8 cellular contexts compared by ENCODE assay signal in genomic region chr3:16264174-16264707, GRCh38. TPM values are rescaled to one million over a fixed set of nuclear protein-coding genes. Genes with fewer than 3 reads are reported as not detected.
DNase-seq lines count a peak whose midpoint lies in the region; ATAC-seq and TF ChIP-seq lines count a peak whose summit lies in the region.

No MANE protein-coding gene starts in this region.

- peak overlapping the region; percentile 98 for H2AK9ac ChIP-seq in IMR-90 (replicated peaks; ENCODE audit: low read depth, low read length, poor library complexity)

- BruUV-seq in IMR-90 (replicated peaks; lab: Mats Ljungman, UMichigan) = no TSS peak

- H3K79me1 ChIP-seq in IMR-90 (ENCODE audit: low read depth in 1 of 2, low read length in 2 of 2) = peaks cover 41 to 49% of the 10 kb centered on the region in 2 experiments

- H3K27me3 Mint-ChIP-seq in naive B cell = no peaks in the 10 kb centered on the region

- H3K4ac ChIP-seq in IMR-90 (ENCODE audit: low read depth, low read length) = peak overlapping the region; percentile 92

- CTCF ChIA-PET in IMR-90 (lab: Yijun Ruan, JAX) = no interaction called here

- H3K9me1 ChIP-seq in IMR-90 (ENCODE audit: insufficient read depth, low read length) = peaks cover 3% of the 10 kb centered on the region; the same call in 1 of the 2 replicates

- H4K20me1 ChIP-seq in IMR-90 (ENCODE audit: insufficient read depth, low read length) = no peaks in the 10 kb centered on the region

- WGBS in IMR-90 (ENCODE audit: extremely low coverage in 2 of 2, insufficient read length in 1 of 2), 2 experiments = 0% methylated on average over 5 of the region's 21 CpGs; no CpG with 5 or more reads in 1 of the 2 experiments

- H3K9me3 ChIP-seq in IMR-90 (ENCODE audit: control insufficient read depth, insufficient read depth, low read length) = no peaks in the 10 kb centered on the region

- ATAC-seq in IMR-90 (ENCODE audit: low read depth) (no peak; the same call in 1 of the 2 replicates), naive B cell (ENCODE audit: low read depth in 2 of 2) (peak in 1 of 2 donors; percentile 1), GM18520 (IDR thresholded peaks at IDR 0.05; ENCODE audit: unreplicated experiment) (no peak)

- no peaks in the 10 kb centered on the region for H3K9me3 Mint-ChIP-seq in naive B cell

- TF ChIP-seq CTCF in IMR-90 (conservative IDR thresholded peaks at IDR 0.05; ENCODE audit: low read depth, low read length) (no peak), cardiac fibroblast (IDR thresholded peaks at IDR 0.05; ENCODE audit: low read depth, low read length) (no peak)

- POLR2A ChIA-PET in IMR-90 (lab: Charles Lee; ENCODE audit: unreplicated experiment) = interaction anchor here (0.5 to 0.6 kb wide), 2 partner anchors 263 to 382 kb away, joined by 3 read pairs; no protein-coding TSS in a partner anchor

- H3K4me2 ChIP-seq in IMR-90 (ENCODE audit: low read depth, low read length) = peak overlapping the region; percentile 99

- H3K23ac ChIP-seq in IMR-90 (ENCODE audit: low read depth, low read length) = peak overlapping the region; percentile 94

- H3K4me1 Mint-ChIP-seq in naive B cell = peaks cover 12 to 35% (median 14%) of the 10 kb centered on the region in 3 donors

- in situ Hi-C loops in IMR-90 (cut with MboI; ENCODE audit: low sequenced_read_pairs) = no loop called here

- no peak overlapping the region for H3K18ac ChIP-seq in IMR-90 (ENCODE audit: low read depth, low read length)

- peak overlapping the region; percentile 67; the same call in 1 of the 3 replicates for H2BK15ac ChIP-seq in IMR-90 (ENCODE audit: low read depth, low read length)

- peak overlapping the region; percentile 78 for H4K91ac ChIP-seq in IMR-90 (ENCODE audit: insufficient read depth, low read depth, low read length)

- DNase-seq in NCI-H524 (lab: John Stamatoyannopoulos, UW) (peak; percentile 17 to 44), NCI-H524 treated with DMSO at 0.1 percent for 48 hours (lab: John Stamatoyannopoulos, UW) (no peak), IMR-90 (no peak), cardiac fibroblast (ENCODE audit: low read depth in 2 of 2) (peak in 1 of 2 donors; percentile 15), naive B cell (no peak), NCI-H510A treated with DMSO at 0.1 percent for 48 hours (lab: John Stamatoyannopoulos, UW) (no peak), amniotic stem cell (lab: John Stamatoyannopoulos, UW) (no peak)

- peak overlapping the region; percentile 74 for H2AK5ac ChIP-seq in IMR-90 (ENCODE audit: low read depth, low read length)

- H3K27ac ChIP-seq in IMR-90 (ENCODE audit: insufficient read depth, low read length) = peak overlapping the region; percentile 72

- TF ChIP-seq RAD21 in IMR-90 (IDR thresholded peaks at IDR 0.05; ENCODE audit: low read length) = no peak

- H4K5ac ChIP-seq in IMR-90 (ENCODE audit: low read depth, low read length) = peak overlapping the region; percentile 27

- H4K8ac ChIP-seq in IMR-90 (ENCODE audit: low read depth in 2 of 2, low read length in 2 of 2) = peak overlapping the region; percentile 71 to 99

- peaks cover 1% of the 10 kb centered on the region for H3K36me3 ChIP-seq in IMR-90 (ENCODE audit: control insufficient read depth, insufficient read depth, low read length)

- peak overlapping the region; percentile 83 to 100 (median 96) for H3K4me3 Mint-ChIP-seq in naive B cell

- H3K14ac ChIP-seq in IMR-90 (replicated peaks; ENCODE audit: low read depth, low read length) = peak overlapping the region; percentile 92

- TF ChIP-seq POLR2A in IMR-90 (IDR thresholded peaks at IDR 0.05; ENCODE audit: low read depth, low read length) = peak; percentile 88

- no peaks in the 10 kb centered on the region for H3K4me1 ChIP-seq in IMR-90 (ENCODE audit: control insufficient read depth, insufficient read depth, low read length)

- H3K36me3 Mint-ChIP-seq in naive B cell = peaks cover 7 to 8% of the 10 kb centered on the region in 2 donors

- H2BK120ac ChIP-seq in IMR-90 (ENCODE audit: low read depth, low read length) = peak overlapping the region; percentile 83; the same call in 1 of the 2 replicates

- no peaks in the 10 kb centered on the region for H3K27me3 ChIP-seq in IMR-90 (ENCODE audit: control insufficient read depth, insufficient read depth, low read length)

- peak overlapping the region; percentile 36; the same call in 1 of the 2 replicates for H2BK20ac ChIP-seq in IMR-90 (ENCODE audit: low read depth, low read length)

- H2AFZ ChIP-seq in IMR-90 (replicated peaks; ENCODE audit: low read length, poor library complexity) = peak overlapping the region; percentile 98

- peak overlapping the region; percentile 74; the same call in 1 of the 2 replicates for H3K56ac ChIP-seq in IMR-90 (ENCODE audit: extremely low read depth, insufficient read depth, low read length)

- intact Hi-C loops in IMR-90 (cut with micrococcal nuclease) = no loop called here

- H3K4me3 ChIP-seq in IMR-90 (ENCODE audit: insufficient read depth, low read depth, low read length) (peak overlapping the region; percentile 78), cardiac fibroblast (replicated peaks in 1 of 2; ENCODE audit: low read depth in 2 of 2, low read length in 2 of 2) (peak overlapping the region; percentile 85 to 89)

- peak overlapping the region; percentile 98 to 100 (median 100) for H3K27ac Mint-ChIP-seq in naive B cell

- H3K9ac ChIP-seq in IMR-90 (ENCODE audit: low read depth, low read length) = peak overlapping the region; percentile 78

- dilution Hi-C loops in IMR-90 (cut with HindIII; ENCODE audit: low sequenced_read_pairs, unreplicated experiment) = no loop called here

- H2BK5ac ChIP-seq in IMR-90 (ENCODE audit: low read depth, low read length, poor library complexity, severe bottlenecking) = peak overlapping the region; percentile 62

TF ChIP-seq in IMR-90, 13 proteins besides CTCF, POLR2A, EP300 and RAD21:
- TF ChIP-seq CEBPB (IDR thresholded peaks at IDR 0.05; ENCODE audit: low read depth, low read length) (no peak), MAZ (IDR thresholded peaks at IDR 0.05; ENCODE audit: borderline replicate concordance, low read depth, low read length) (no peak), RCOR1 (IDR thresholded peaks at IDR 0.05; ENCODE audit: insufficient replicate concordance, low read length) (no peak), MXI1 (IDR thresholded peaks at IDR 0.05; ENCODE audit: borderline replicate concordance, low read depth, low read length) (no peak), RFX5 (IDR thresholded peaks at IDR 0.05; ENCODE audit: low read depth, low read length) (no peak), SMC3 (IDR thresholded peaks at IDR 0.05; ENCODE audit: low read depth, low read length) (no peak; the same call in 1 of the 2 replicates), CHD1 (IDR thresholded peaks at IDR 0.05; ENCODE audit: low read depth, low read length) (0 out of 2 replicates have a peak, but pooled peaks have one; percentile 24)
- TF ChIP-seq, protein P1, sequence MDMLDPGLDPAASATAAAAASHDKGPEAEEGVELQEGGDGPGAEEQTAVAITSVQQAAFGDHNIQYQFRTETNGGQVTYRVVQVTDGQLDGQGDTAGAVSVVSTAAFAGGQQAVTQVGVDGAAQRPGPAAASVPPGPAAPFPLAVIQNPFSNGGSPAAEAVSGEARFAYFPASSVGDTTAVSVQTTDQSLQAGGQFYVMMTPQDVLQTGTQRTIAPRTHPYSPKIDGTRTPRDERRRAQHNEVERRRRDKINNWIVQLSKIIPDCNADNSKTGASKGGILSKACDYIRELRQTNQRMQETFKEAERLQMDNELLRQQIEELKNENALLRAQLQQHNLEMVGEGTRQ (IDR thresholded peaks at IDR 0.05; ENCODE audit: low read depth, low read length) = no peak

RNA-seq across cellular contexts. Expression of gene DPH3, which starts 0.5 kb away (rescaled TPM):
- total RNA-seq in IMR-90 (2012; rRNA removed) = 32.1 and 34.4 TPM in 2 replicates
- polyA plus RNA-seq in IMR-90 (2012; rRNA removed) (11.4 and 12.9 TPM in 2 replicates), naive B cell (ENCODE audit: low read depth in 6 of 6) (10 to 100 TPM; 17.2 to 26.4 (median 21.3) TPM)
- 3.8 and 5.9 TPM in 2 replicates for polyA plus RNA-seq in IMR-90 (2012; cell fraction: cytosol; rRNA removed)
- polyA plus RNA-seq in IMR-90 (2012; cell fraction: nucleus; rRNA removed; ENCODE audit: low replicate concordance) = 0.71 and 4.2 TPM in 2 replicates

RNA-seq across cellular contexts. Expression of gene OXNAD1, which starts 0.8 kb away (rescaled TPM):
- total RNA-seq in IMR-90 (2012; rRNA removed) = 11.1 and 11.3 TPM in 2 replicates
- polyA plus RNA-seq in IMR-90 (2012; rRNA removed) (5.0 and 6.2 TPM in 2 replicates), naive B cell (ENCODE audit: low read depth in 6 of 6) (10 to 100 TPM in 1 of 6 donors, 1 to 10 TPM in 5; 1.4 to 10.8 (median 6.7) TPM)
- polyA plus RNA-seq in IMR-90 (2012; cell fraction: cytosol; rRNA removed) = 2.7 and 3.5 TPM in 2 replicates
- polyA plus RNA-seq in IMR-90 (2012; cell fraction: nucleus; rRNA removed; ENCODE audit: low replicate concordance) = 2.0 and 4.6 TPM in 2 replicates

Comparison
In these comparisons a context has a peak if more than half of its experiments do, and no peak if none do; other contexts are left out.
1. DNase-seq: peak in NCI-H524 (2 of 2); none in NCI-H524 treated with DMSO at 0.1 percent for 48 hours (single experiment), IMR-90 (single experiment), naive B cell (single experiment), NCI-H510A treated with DMSO at 0.1 percent for 48 hours (single experiment) and amniotic stem cell (single experiment).